9 cellular contexts compared by ENCODE assay signal in genomic region chr2:56185101-56185581, GRCh38. TPM values are rescaled to one million over a fixed set of nuclear protein-coding genes. Genes with fewer than 3 reads are reported as not detected.
DNase-seq lines count a peak whose midpoint lies in the region; ATAC-seq and TF ChIP-seq lines count a peak whose summit lies in the region.
"Had no signal": no experiment of that assay in that cellular context is flagged by ENCODE, and none has a peak within 500 bp of the region (broad histone marks: within the 10 kb centered on the region; RNA-seq: fewer than 3 reads in every experiment).

No MANE protein-coding gene starts in this region.

- intact Hi-C loops in Panc1 (cut with micrococcal nuclease; ENCODE audit: unreplicated experiment): loop anchor here (2.0 kb wide), 1 partner anchor 564 kb away; no protein-coding TSS in a partner anchor

- DNase-seq in NCI-H146 (lab: John Stamatoyannopoulos, UW) (peak; percentile 40), NCI-H146 treated with DMSO at 0.1 percent for 48 hours (lab: John Stamatoyannopoulos, UW; ENCODE audit: unreplicated experiment) (no peak), Panc1 (ENCODE audit: low read depth, low spot score) (no peak), foreskin keratinocyte (no peak), osteocyte (ENCODE audit: extremely low spot score, unreplicated experiment) (no peak), SK-N-DZ (ENCODE audit: low spot score) (no peak), NCI-H2227 treated with DMSO at 0.1 percent for 48 hours (lab: John Stamatoyannopoulos, UW) (no peak)

- in situ Hi-C loops in Panc1 (cut with HindIII; ENCODE audit: low pct_unique_long_range_greater_than_20kb, low sequenced_read_pairs): no loop called here

- ATAC-seq in Panc1 (peak; percentile 35; the same call in 1 of the 2 replicates), foreskin keratinocyte (peak; percentile 38), GM18868 (IDR thresholded peaks at IDR 0.05; ENCODE audit: unreplicated experiment) (no peak)

- H3K9me3 Mint-ChIP-seq in osteocyte (ENCODE audit: unreplicated experiment): no peaks in the 10 kb centered on the region

- H3K4me1 ChIP-seq in Panc1 (ENCODE audit: control insufficient read depth, insufficient read depth, low read length) (no peaks in the 10 kb centered on the region), foreskin keratinocyte (no peaks in the 10 kb centered on the region)

- TF ChIP-seq CTCF in Panc1 (IDR thresholded peaks at IDR 0.05): peak; percentile 20; the same call in 1 of the 2 replicates
- no peak for TF ChIP-seq CTCF in foreskin keratinocyte (conservative IDR thresholded peaks at IDR 0.05)
- no peak for TF ChIP-seq CTCF in osteocyte (IDR thresholded peaks at IDR 0.05)

- CTCF ChIA-PET in Panc1 (lab: Charles Lee): no interaction called here

- H3K9me3 ChIP-seq in Panc1 (ENCODE audit: control insufficient read depth, insufficient read depth, low read depth, low read length): no peaks in the 10 kb centered on the region

- H3K27me3 ChIP-seq in Panc1 (ENCODE audit: control insufficient read depth, insufficient read depth, low read length) (peaks cover 25% of the 10 kb centered on the region), foreskin keratinocyte (peaks cover 23% of the 10 kb centered on the region)

- H3K4me3 Mint-ChIP-seq in osteocyte (ENCODE audit: unreplicated experiment): peak overlapping the region; percentile 87

- peak overlapping the region; percentile 54 to 56 for H3K4me3 ChIP-seq in Panc1 (ENCODE audit: low read depth in 2 of 2, low read length in 2 of 2)

- H3K36me3 ChIP-seq in Panc1 (ENCODE audit: control insufficient read depth, insufficient read depth, low read length): no peaks in the 10 kb centered on the region; the same call in 1 of the 2 replicates

- POLR2A ChIA-PET in Panc1 (lab: Charles Lee): no interaction called here

- H3K27ac Mint-ChIP-seq in osteocyte (ENCODE audit: unreplicated experiment): peak overlapping the region; percentile 62

- no peaks in the 10 kb centered on the region for H3K36me3 Mint-ChIP-seq in osteocyte (ENCODE audit: unreplicated experiment)

- BruUV-seq in Panc1 (replicated peaks; lab: Mats Ljungman, UMichigan): no TSS peak

- peaks cover 12% of the 10 kb centered on the region for H3K27me3 Mint-ChIP-seq in osteocyte (ENCODE audit: unreplicated experiment)

- no peak overlapping the region for H3K27ac ChIP-seq in Panc1 (ENCODE audit: low read length)
- H3K27ac ChIP-seq in foreskin keratinocyte: no peak overlapping the region

- peaks cover 15% of the 10 kb centered on the region for H3K4me1 Mint-ChIP-seq in osteocyte (ENCODE audit: unreplicated experiment)

RNA-seq across cellular contexts. Expression of gene CCDC85A, which starts 1.4 kb away (rescaled TPM):
- total RNA-seq in Panc1 (2021; ENCODE audit: unreplicated experiment): 0.05 TPM
- 0.07 TPM for polyA plus RNA-seq in Panc1 (2012; ENCODE audit: insufficient read length)
- total RNA-seq in foreskin keratinocyte: 0.03 and 0.04 TPM in 2 replicates
- polyA plus RNA-seq in foreskin keratinocyte: 0.02 TPM in 1 of 2 replicates, not detected in the other
- total RNA-seq in osteocyte: 1.5 and 1.7 TPM in 2 replicates
- 0.24 and 0.42 TPM in 2 replicates for polyA plus RNA-seq in SK-N-DZ (2014; cell fraction: cytosol; rRNA removed)
- polyA plus RNA-seq in SK-N-DZ (2014; cell fraction: nucleus; rRNA removed): 0.16 TPM in 1 of 2 replicates, not detected in the other
- total RNA-seq: SK-MEL-5 had no signal
